ENCODE assay signal across 1 cellular context in genomic region chr17:18182978-18183333, GRCh38.
TF ChIP-seq lines count a peak whose summit lies in the region.

No MANE protein-coding gene starts in this region.

TF ChIP-seq in HepG2, 621 proteins besides CTCF, POLR2A, EP300 and RAD21 (continued from another document and continues in another):
- TF ChIP-seq AHDC1 (CRISPR knock-in tag; IDR thresholded peaks at IDR 0.05; ENCODE audit: borderline replicate concordance): no peak
- peak; percentile 53 for TF ChIP-seq AGO2 (optimal IDR thresholded peaks at IDR 0.05; ENCODE audit: low read depth, low read length)
- no peak for TF ChIP-seq ZNF83 (CRISPR knock-in tag; IDR thresholded peaks at IDR 0.05; ENCODE audit: borderline replicate concordance)
- 0 out of 2 replicates have a peak, but pooled peaks have one; percentile 54 for TF ChIP-seq BRCA1 (CRISPR knock-in tag; IDR thresholded peaks at IDR 0.05)
- TF ChIP-seq SOX6 (IDR thresholded peaks at IDR 0.05): no peak
- TF ChIP-seq SOX6 (CRISPR knock-in tag; IDR thresholded peaks at IDR 0.05): 0 out of 2 replicates have a peak, but pooled peaks have one; percentile 25
- TF ChIP-seq ZNF557 (CRISPR knock-in tag; IDR thresholded peaks at IDR 0.05): no peak
- TF ChIP-seq CEBPG (CRISPR knock-in tag; IDR thresholded peaks at IDR 0.05): no peak
- no peak for TF ChIP-seq ZSCAN5A (CRISPR knock-in tag; IDR thresholded peaks at IDR 0.05; ENCODE audit: borderline replicate concordance)
- TF ChIP-seq PAF1 (CRISPR knock-in tag; IDR thresholded peaks at IDR 0.05): no peak
- TF ChIP-seq SETDB1 (CRISPR knock-in tag; IDR thresholded peaks at IDR 0.05; ENCODE audit: borderline replicate concordance): no peak
- 0 out of 2 replicates have a peak, but pooled peaks have one; percentile 55 for TF ChIP-seq ZNF180 (CRISPR knock-in tag; IDR thresholded peaks at IDR 0.05; ENCODE audit: borderline replicate concordance, low read depth)
- TF ChIP-seq FOXK2 (IDR thresholded peaks at IDR 0.05): no peak
- TF ChIP-seq RFX5 (IDR thresholded peaks at IDR 0.05; ENCODE audit: low read depth, low read length): no peak
- TF ChIP-seq ZNF432 (CRISPR knock-in tag; IDR thresholded peaks at IDR 0.05; ENCODE audit: borderline replicate concordance): no peak
- no peak for TF ChIP-seq NR2F6 (IDR thresholded peaks at IDR 0.05)
- peak; percentile 34; the same call in 1 of the 2 replicates for TF ChIP-seq NR2F6 (CRISPR knock-in tag; IDR thresholded peaks at IDR 0.05)
- no peak for TF ChIP-seq MXD3 (CRISPR knock-in tag; IDR thresholded peaks at IDR 0.05)
- 0 out of 2 replicates have a peak, but pooled peaks have one; percentile 12 for TF ChIP-seq E2F1 (CRISPR knock-in tag; IDR thresholded peaks at IDR 0.05)
- TF ChIP-seq ZSCAN25 (CRISPR knock-in tag; IDR thresholded peaks at IDR 0.05): no peak
- no peak for TF ChIP-seq ZNF354B (CRISPR knock-in tag; IDR thresholded peaks at IDR 0.05)
- TF ChIP-seq MIER2 (CRISPR knock-in tag; IDR thresholded peaks at IDR 0.05): no peak
- no peak for TF ChIP-seq CHCHD3 (CRISPR knock-in tag; IDR thresholded peaks at IDR 0.05)
- no peak for TF ChIP-seq PRDM4 (CRISPR knock-in tag; IDR thresholded peaks at IDR 0.05; ENCODE audit: borderline replicate concordance)
- TF ChIP-seq ZBTB3 (CRISPR knock-in tag; IDR thresholded peaks at IDR 0.05; ENCODE audit: borderline replicate concordance, low read depth): 0 out of 2 replicates have a peak, but pooled peaks have one; percentile 46
- TF ChIP-seq ZNF737 (CRISPR knock-in tag; IDR thresholded peaks at IDR 0.05; ENCODE audit: borderline replicate concordance): no peak
- no peak for TF ChIP-seq NFYB (CRISPR knock-in tag; IDR thresholded peaks at IDR 0.05)
- TF ChIP-seq STAG1 (CRISPR knock-in tag; IDR thresholded peaks at IDR 0.05): peak; percentile 7; the same call in 1 of the 2 replicates
- TF ChIP-seq CBFB (CRISPR knock-in tag; IDR thresholded peaks at IDR 0.05): no peak
- TF ChIP-seq PITX1 (CRISPR knock-in tag; IDR thresholded peaks at IDR 0.05): peak; percentile 44; the same call in 1 of the 2 replicates
- 0 out of 2 replicates have a peak, but pooled peaks have one; percentile 30 for TF ChIP-seq MAF1 (CRISPR knock-in tag; IDR thresholded peaks at IDR 0.05; ENCODE audit: borderline replicate concordance)
- TF ChIP-seq AKNA (CRISPR knock-in tag; IDR thresholded peaks at IDR 0.05; ENCODE audit: borderline replicate concordance): no peak
- TF ChIP-seq FOXA3 (CRISPR knock-in tag; IDR thresholded peaks at IDR 0.05): no peak
- no peak for TF ChIP-seq HNRNPUL1 (IDR thresholded peaks at IDR 0.05; ENCODE audit: low read depth, low read length)
- no peak for TF ChIP-seq PAWR (CRISPR knock-in tag; IDR thresholded peaks at IDR 0.05; ENCODE audit: borderline replicate concordance)
- TF ChIP-seq ZNF292 (CRISPR knock-in tag; IDR thresholded peaks at IDR 0.05; ENCODE audit: borderline replicate concordance, low read depth): no peak
- no peak for TF ChIP-seq ZEB1 (IDR thresholded peaks at IDR 0.05; ENCODE audit: insufficient replicate concordance, low read depth)
- TF ChIP-seq ZFP41 (CRISPR knock-in tag; IDR thresholded peaks at IDR 0.05; ENCODE audit: borderline replicate concordance): no peak
- no peak for TF ChIP-seq RBAK (CRISPR knock-in tag; IDR thresholded peaks at IDR 0.05)
- TF ChIP-seq PLRG1 (conservative IDR thresholded peaks at IDR 0.05): no peak
- peak; percentile 18; the same call in 1 of the 2 replicates for TF ChIP-seq ZNF792 (CRISPR knock-in tag; IDR thresholded peaks at IDR 0.05)
- TF ChIP-seq TOE1 (CRISPR knock-in tag; IDR thresholded peaks at IDR 0.05): 0 out of 2 replicates have a peak, but pooled peaks have one; percentile 24
- TF ChIP-seq ZFP1 (CRISPR knock-in tag; IDR thresholded peaks at IDR 0.05): no peak
- no peak for TF ChIP-seq ZNF225 (CRISPR knock-in tag; IDR thresholded peaks at IDR 0.05)
- TF ChIP-seq ZNF746 (CRISPR knock-in tag; IDR thresholded peaks at IDR 0.05): peak; percentile 38; the same call in 1 of the 2 replicates
- TF ChIP-seq CHD4 (IDR thresholded peaks at IDR 0.05; ENCODE audit: borderline replicate concordance, low read length): no peak; the same call in 1 of the 2 replicates
- peak; percentile 71 for TF ChIP-seq ZGPAT (CRISPR knock-in tag; IDR thresholded peaks at IDR 0.05)
- TF ChIP-seq PRPF4 (IDR thresholded peaks at IDR 0.05; ENCODE audit: low read depth, low read length, poor library complexity, severe bottlenecking): no peak
- no peak for TF ChIP-seq THYN1 (CRISPR knock-in tag; IDR thresholded peaks at IDR 0.05; ENCODE audit: borderline replicate concordance, low read depth)
- no peak; the same call in 1 of the 2 replicates for TF ChIP-seq TFDP2 (CRISPR knock-in tag; IDR thresholded peaks at IDR 0.05)
- TF ChIP-seq ZNF20 (CRISPR knock-in tag; IDR thresholded peaks at IDR 0.05): no peak
- TF ChIP-seq HDAC6 (IDR thresholded peaks at IDR 0.05; ENCODE audit: low read depth, low read length): no peak
